ENCODE assay signal across 2 cellular contexts in the genomic region with DNA sequence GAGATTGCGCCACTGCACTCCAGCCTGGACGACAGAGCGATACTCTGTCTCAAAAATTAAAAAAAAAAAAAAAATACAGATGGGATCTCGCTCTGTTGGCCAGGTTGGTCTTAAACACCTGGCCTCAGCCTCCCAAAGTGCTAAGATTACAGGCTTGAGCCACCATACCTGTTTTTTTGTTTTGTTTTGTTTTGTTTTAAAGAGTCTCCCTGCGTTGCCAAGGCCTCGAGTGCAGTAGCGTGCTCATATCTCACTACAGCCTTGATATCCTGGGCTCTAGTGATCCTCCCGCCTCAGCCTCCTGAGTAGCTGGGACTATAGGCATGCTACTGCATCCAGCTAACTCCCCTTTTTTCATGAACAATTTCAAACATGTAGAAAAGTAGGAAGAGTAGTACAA.
TF ChIP-seq lines count a peak whose summit lies in the region.

No MANE protein-coding gene starts in this region.

TF ChIP-seq in HEK293, 187 proteins besides CTCF, POLR2A, EP300 and RAD21:
- no peak for TF ChIP-seq ZNF707 (tag by site-specific recombination; IDR thresholded peaks at IDR 0.05)
- no peak for TF ChIP-seq ZBTB48 (tag by site-specific recombination; IDR thresholded peaks at IDR 0.05)
- TF ChIP-seq ZNF121 (tag by site-specific recombination; IDR thresholded peaks at IDR 0.05), result 0 out of 2 replicates have a peak, but pooled peaks have one; percentile 45

TF ChIP-seq in K562, 482 proteins besides CTCF, POLR2A, EP300 and RAD21:
- 0 out of 2 replicates have a peak, but pooled peaks have one; percentile 13 for TF ChIP-seq ZNF121 (CRISPR knock-in tag; conservative IDR thresholded peaks at IDR 0.05)
- TF ChIP-seq, protein P1, sequence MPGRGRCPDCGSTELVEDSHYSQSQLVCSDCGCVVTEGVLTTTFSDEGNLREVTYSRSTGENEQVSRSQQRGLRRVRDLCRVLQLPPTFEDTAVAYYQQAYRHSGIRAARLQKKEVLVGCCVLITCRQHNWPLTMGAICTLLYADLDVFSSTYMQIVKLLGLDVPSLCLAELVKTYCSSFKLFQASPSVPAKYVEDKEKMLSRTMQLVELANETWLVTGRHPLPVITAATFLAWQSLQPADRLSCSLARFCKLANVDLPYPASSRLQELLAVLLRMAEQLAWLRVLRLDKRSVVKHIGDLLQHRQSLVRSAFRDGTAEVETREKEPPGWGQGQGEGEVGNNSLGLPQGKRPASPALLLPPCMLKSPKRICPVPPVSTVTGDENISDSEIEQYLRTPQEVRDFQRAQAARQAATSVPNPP (IDR thresholded peaks at IDR 0.05; ENCODE audit: borderline replicate concordance, insufficient read depth, insufficient read length), result no peak
- TF ChIP-seq, protein P2, sequence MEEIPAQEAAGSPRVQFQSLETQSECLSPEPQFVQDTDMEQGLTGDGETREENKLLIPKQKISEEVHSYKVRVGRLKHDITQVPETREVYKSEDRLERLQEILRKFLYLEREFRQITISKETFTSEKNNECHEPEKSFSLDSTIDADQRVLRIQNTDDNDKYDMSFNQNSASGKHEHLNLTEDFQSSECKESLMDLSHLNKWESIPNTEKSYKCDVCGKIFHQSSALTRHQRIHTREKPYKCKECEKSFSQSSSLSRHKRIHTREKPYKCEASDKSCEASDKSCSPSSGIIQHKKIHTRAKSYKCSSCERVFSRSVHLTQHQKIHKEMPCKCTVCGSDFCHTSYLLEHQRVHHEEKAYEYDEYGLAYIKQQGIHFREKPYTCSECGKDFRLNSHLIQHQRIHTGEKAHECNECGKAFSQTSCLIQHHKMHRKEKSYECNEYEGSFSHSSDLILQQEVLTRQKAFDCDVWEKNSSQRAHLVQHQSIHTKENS (CRISPR knock-in tag; IDR thresholded peaks at IDR 0.05), result no peak
- TF ChIP-seq MED1 (CRISPR knock-in tag; IDR thresholded peaks at IDR 0.05; ENCODE audit: borderline replicate concordance), result no peak
- TF ChIP-seq, protein P3, sequence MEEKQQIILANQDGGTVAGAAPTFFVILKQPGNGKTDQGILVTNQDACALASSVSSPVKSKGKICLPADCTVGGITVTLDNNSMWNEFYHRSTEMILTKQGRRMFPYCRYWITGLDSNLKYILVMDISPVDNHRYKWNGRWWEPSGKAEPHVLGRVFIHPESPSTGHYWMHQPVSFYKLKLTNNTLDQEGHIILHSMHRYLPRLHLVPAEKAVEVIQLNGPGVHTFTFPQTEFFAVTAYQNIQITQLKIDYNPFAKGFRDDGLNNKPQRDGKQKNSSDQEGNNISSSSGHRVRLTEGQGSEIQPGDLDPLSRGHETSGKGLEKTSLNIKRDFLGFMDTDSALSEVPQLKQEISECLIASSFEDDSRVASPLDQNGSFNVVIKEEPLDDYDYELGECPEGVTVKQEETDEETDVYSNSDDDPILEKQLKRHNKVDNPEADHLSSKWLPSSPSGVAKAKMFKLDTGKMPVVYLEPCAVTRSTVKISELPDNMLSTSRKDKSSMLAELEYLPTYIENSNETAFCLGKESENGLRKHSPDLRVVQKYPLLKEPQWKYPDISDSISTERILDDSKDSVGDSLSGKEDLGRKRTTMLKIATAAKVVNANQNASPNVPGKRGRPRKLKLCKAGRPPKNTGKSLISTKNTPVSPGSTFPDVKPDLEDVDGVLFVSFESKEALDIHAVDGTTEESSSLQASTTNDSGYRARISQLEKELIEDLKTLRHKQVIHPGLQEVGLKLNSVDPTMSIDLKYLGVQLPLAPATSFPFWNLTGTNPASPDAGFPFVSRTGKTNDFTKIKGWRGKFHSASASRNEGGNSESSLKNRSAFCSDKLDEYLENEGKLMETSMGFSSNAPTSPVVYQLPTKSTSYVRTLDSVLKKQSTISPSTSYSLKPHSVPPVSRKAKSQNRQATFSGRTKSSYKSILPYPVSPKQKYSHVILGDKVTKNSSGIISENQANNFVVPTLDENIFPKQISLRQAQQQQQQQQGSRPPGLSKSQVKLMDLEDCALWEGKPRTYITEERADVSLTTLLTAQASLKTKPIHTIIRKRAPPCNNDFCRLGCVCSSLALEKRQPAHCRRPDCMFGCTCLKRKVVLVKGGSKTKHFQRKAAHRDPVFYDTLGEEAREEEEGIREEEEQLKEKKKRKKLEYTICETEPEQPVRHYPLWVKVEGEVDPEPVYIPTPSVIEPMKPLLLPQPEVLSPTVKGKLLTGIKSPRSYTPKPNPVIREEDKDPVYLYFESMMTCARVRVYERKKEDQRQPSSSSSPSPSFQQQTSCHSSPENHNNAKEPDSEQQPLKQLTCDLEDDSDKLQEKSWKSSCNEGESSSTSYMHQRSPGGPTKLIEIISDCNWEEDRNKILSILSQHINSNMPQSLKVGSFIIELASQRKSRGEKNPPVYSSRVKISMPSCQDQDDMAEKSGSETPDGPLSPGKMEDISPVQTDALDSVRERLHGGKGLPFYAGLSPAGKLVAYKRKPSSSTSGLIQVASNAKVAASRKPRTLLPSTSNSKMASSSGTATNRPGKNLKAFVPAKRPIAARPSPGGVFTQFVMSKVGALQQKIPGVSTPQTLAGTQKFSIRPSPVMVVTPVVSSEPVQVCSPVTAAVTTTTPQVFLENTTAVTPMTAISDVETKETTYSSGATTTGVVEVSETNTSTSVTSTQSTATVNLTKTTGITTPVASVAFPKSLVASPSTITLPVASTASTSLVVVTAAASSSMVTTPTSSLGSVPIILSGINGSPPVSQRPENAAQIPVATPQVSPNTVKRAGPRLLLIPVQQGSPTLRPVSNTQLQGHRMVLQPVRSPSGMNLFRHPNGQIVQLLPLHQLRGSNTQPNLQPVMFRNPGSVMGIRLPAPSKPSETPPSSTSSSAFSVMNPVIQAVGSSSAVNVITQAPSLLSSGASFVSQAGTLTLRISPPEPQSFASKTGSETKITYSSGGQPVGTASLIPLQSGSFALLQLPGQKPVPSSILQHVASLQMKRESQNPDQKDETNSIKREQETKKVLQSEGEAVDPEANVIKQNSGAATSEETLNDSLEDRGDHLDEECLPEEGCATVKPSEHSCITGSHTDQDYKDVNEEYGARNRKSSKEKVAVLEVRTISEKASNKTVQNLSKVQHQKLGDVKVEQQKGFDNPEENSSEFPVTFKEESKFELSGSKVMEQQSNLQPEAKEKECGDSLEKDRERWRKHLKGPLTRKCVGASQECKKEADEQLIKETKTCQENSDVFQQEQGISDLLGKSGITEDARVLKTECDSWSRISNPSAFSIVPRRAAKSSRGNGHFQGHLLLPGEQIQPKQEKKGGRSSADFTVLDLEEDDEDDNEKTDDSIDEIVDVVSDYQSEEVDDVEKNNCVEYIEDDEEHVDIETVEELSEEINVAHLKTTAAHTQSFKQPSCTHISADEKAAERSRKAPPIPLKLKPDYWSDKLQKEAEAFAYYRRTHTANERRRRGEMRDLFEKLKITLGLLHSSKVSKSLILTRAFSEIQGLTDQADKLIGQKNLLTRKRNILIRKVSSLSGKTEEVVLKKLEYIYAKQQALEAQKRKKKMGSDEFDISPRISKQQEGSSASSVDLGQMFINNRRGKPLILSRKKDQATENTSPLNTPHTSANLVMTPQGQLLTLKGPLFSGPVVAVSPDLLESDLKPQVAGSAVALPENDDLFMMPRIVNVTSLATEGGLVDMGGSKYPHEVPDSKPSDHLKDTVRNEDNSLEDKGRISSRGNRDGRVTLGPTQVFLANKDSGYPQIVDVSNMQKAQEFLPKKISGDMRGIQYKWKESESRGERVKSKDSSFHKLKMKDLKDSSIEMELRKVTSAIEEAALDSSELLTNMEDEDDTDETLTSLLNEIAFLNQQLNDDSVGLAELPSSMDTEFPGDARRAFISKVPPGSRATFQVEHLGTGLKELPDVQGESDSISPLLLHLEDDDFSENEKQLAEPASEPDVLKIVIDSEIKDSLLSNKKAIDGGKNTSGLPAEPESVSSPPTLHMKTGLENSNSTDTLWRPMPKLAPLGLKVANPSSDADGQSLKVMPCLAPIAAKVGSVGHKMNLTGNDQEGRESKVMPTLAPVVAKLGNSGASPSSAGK (IDR thresholded peaks at IDR 0.05), result no peak
